1 cellular context compared by ENCODE assay signal in genomic region chr6:31271641-31272357, GRCh38.
TF ChIP-seq lines count a peak whose summit lies in the region.

HLA-C (minus strand) TSS chr6:31272092; CDS start chr6:31272071, 21 bp downstream.

TF ChIP-seq in H1, 55 proteins besides CTCF, POLR2A, EP300 and RAD21 (continued from another document):
- TF ChIP-seq RBBP5 (IDR thresholded peaks at IDR 0.05; ENCODE audit: borderline replicate concordance, low read depth, low read length): no peak
- TF ChIP-seq RFX5 (IDR thresholded peaks at IDR 0.05; ENCODE audit: borderline replicate concordance, low read depth, low read length): peak; percentile 98
- peak; percentile 54 for TF ChIP-seq KDM4A (IDR thresholded peaks at IDR 0.05; ENCODE audit: low read depth, low read length, severe bottlenecking)
- no peak for TF ChIP-seq SIX5 (IDR thresholded peaks at IDR 0.05; ENCODE audit: low read depth, low read length)
- no peak for TF ChIP-seq MAFK (IDR thresholded peaks at IDR 0.05; ENCODE audit: low read depth, low read length)
- TF ChIP-seq SIRT6 (IDR thresholded peaks at IDR 0.05; ENCODE audit: low read length): no peak
- TF ChIP-seq JUN (IDR thresholded peaks at IDR 0.05; ENCODE audit: low read depth, low read length): no peak
- TF ChIP-seq SP1 (IDR thresholded peaks at IDR 0.05; ENCODE audit: low read depth, low read length): peak; percentile 79
- TF ChIP-seq CHD2 (IDR thresholded peaks at IDR 0.05; ENCODE audit: low read length): no peak
- TF ChIP-seq GTF2F1 (IDR thresholded peaks at IDR 0.05; ENCODE audit: borderline replicate concordance, low read depth, low read length): no peak
- TF ChIP-seq TBP (IDR thresholded peaks at IDR 0.05; ENCODE audit: low read depth, low read length): peak; percentile 87
- peak; percentile 57 for TF ChIP-seq TAF7 (optimal IDR thresholded peaks at IDR 0.05; ENCODE audit: borderline replicate concordance, low read depth, low read length)
- 0 out of 4 replicates have a peak, but pooled peaks of 1 of the 2 experiments have one; percentile 24 for TF ChIP-seq SIN3A (conservative IDR thresholded peaks at IDR 0.05 in 1 of 2, IDR thresholded peaks at IDR 0.05 in 1 of 2; ENCODE audit: low read depth in 1 of 2, low read length in 2 of 2)
- TF ChIP-seq RXRA (IDR thresholded peaks at IDR 0.05; ENCODE audit: insufficient read depth, low read depth, low read length): no peak
- peak; percentile 21; the same call in 1 of the 2 replicates for TF ChIP-seq YY1 (IDR thresholded peaks at IDR 0.05; ENCODE audit: low read depth, low read length)
- peak; percentile 82 for TF ChIP-seq TAF1 (IDR thresholded peaks at IDR 0.05; ENCODE audit: low read depth, low read length)
- peak; percentile 93 for TF ChIP-seq CREB1 (IDR thresholded peaks at IDR 0.05)
- no peak for TF ChIP-seq E2F6 (IDR thresholded peaks at IDR 0.05)
